8 cellular contexts compared by ENCODE assay signal in the genomic region with DNA sequence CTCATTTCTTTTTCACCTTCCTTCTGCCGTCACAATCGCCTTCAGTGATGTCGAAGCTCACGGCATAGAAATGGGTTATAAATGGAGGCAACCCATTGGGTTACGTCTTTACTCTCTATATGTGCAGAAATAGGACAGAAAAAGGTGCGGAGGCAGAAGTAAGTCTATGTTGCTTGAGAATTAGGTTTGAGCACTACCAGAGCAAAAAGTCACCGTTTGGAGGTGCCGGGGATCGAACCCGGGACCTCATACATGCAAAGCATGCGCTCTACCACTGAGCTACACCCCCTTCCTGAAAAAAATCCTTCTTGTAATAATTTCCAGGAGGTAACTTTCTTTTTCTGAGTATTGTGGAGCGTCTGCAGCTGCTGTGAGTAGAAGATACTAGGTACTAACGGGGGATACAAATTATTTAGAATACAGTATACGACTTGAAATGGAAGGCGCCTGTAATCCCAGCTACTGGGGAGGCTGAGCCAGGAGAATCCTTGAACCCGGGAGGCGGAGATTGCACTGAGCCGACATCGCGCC.
DNase-seq lines count a peak whose midpoint lies in the region; ATAC-seq, FAIRE-seq and TF ChIP-seq lines count a peak whose summit lies in the region.

No MANE protein-coding gene starts in this region.

- peaks cover 3% of the 10 kb centered on the region for H3K27me3 Mint-ChIP-seq in Caco-2 (ENCODE audit: insufficient read depth, unreplicated experiment)

- CTCF ChIA-PET in Caco-2 (lab: Charles Lee) (no interaction called here), endothelial cell of umbilical vein (lab: Charles Lee) (interaction anchor here (1.6 kb wide), 1 partner anchor 227 kb away, joined by 4 read pairs; no protein-coding TSS in a partner anchor)

- peak overlapping the region; percentile 56 for H3K4me2 ChIP-seq in endothelial cell of umbilical vein (ENCODE audit: insufficient read depth, low read length)

- TF ChIP-seq EP300 in sigmoid colon (IDR thresholded peaks at IDR 0.05) (no peak), tibial nerve (IDR thresholded peaks at IDR 0.05) (no peak)

- H3K27me3 ChIP-seq in Caco-2 (replicated peaks; ENCODE audit: control insufficient read depth, insufficient read depth, low read length) (no peaks in the 10 kb centered on the region), endothelial cell of umbilical vein (ENCODE audit: control insufficient read depth in 2 of 2, insufficient read depth in 2 of 2, low read length in 2 of 2) (peaks cover 37 to 56% of the 10 kb centered on the region in 2 experiments), rectal smooth muscle tissue (ENCODE audit: control insufficient read depth, insufficient read depth, low read length) (peaks cover 25% of the 10 kb centered on the region), sigmoid colon (peaks cover 22 to 100% (median 91%) of the 10 kb centered on the region in 3 donors), tibial nerve (peaks cover 0 to 99% of the 10 kb centered on the region in 2 donors)

- no peaks in the 10 kb centered on the region for H3K9me1 ChIP-seq in endothelial cell of umbilical vein (replicated peaks; ENCODE audit: control insufficient read depth, extremely low read depth, insufficient read depth, low read length)

- dilution Hi-C loops in endothelial cell of umbilical vein (cut with MboI; ENCODE audit: extremely low pct_ligation_motif_present, low sequenced_read_pairs) = no loop called here

- intact Hi-C loops in Caco-2 (cut with micrococcal nuclease; ENCODE audit: unreplicated experiment) (loop anchor here (5.0 kb wide), 2 partner anchors 62 to 193 kb away; no protein-coding TSS in a partner anchor), endothelial cell of umbilical vein (cut with micrococcal nuclease) (loop anchor here (2.0 to 5.0 kb wide), 3 partner anchors 49 to 193 kb away; no protein-coding TSS in a partner anchor), sigmoid colon (cut with DNase I) (no loop called here)

- H3K9me3 ChIP-seq in Caco-2 (no peaks in the 10 kb centered on the region), endothelial cell of umbilical vein (replicated peaks; ENCODE audit: control insufficient read depth, insufficient read depth, low read length) (no peaks in the 10 kb centered on the region), sigmoid colon (peaks cover 0 to 9% (median 4%) of the 10 kb centered on the region in 4 donors), tibial nerve (peaks cover 0 to 17% (median 0%) of the 10 kb centered on the region in 4 donors)

- peak overlapping the region; percentile 92 for H3K27ac Mint-ChIP-seq in Caco-2 (ENCODE audit: unreplicated experiment)

- TF ChIP-seq CTCF in Caco-2 (IDR thresholded peaks at IDR 0.05; ENCODE audit: insufficient read depth in 1 of 2, low read depth in 1 of 2, low read length in 1 of 2, severe bottlenecking in 1 of 2, unreplicated experiment in 1 of 2) (no peak), endothelial cell of umbilical vein (IDR thresholded peaks at IDR 0.05; ENCODE audit: extremely low read depth in 1 of 2, insufficient read depth in 1 of 2, low read depth in 1 of 2, low read length in 2 of 2) (no peak), sigmoid colon (IDR thresholded peaks at IDR 0.05) (no peak), tibial nerve (IDR thresholded peaks at IDR 0.05) (no peak)

- 11 to 16% methylated on average over 20 of the region's 20 CpGs for WGBS in sigmoid colon, 2 donors
- 8 to 13% methylated on average over 20 of the region's 20 CpGs for WGBS in tibial nerve, 2 donors

- H3K79me2 ChIP-seq in endothelial cell of umbilical vein (ENCODE audit: control insufficient read depth, insufficient read depth, low read length) = no peaks in the 10 kb centered on the region

- BruUV-seq in Caco-2 (replicated peaks; lab: Mats Ljungman, UMichigan) (no TSS peak), endothelial cell of umbilical vein (replicated peaks; lab: Mats Ljungman, UMichigan) (no TSS peak)

- FAIRE-seq in endothelial cell of umbilical vein (lab: Jason Lieb, UNC) = peak; percentile 88

- H3K9me3 Mint-ChIP-seq in Caco-2 (ENCODE audit: unreplicated experiment) = no peaks in the 10 kb centered on the region

- TF ChIP-seq POLR2A in endothelial cell of umbilical vein (IDR thresholded peaks at IDR 0.05; ENCODE audit: low read depth, low read length) (no peak), sigmoid colon (IDR thresholded peaks at IDR 0.05) (no peak), tibial nerve (IDR thresholded peaks at IDR 0.05) (no peak)

- H3K4me3 Mint-ChIP-seq in Caco-2 (ENCODE audit: unreplicated experiment) = peak overlapping the region; percentile 82

- H3K4me1 ChIP-seq in Caco-2 (peaks cover 4% of the 10 kb centered on the region; the same call in 1 of the 2 replicates), endothelial cell of umbilical vein (ENCODE audit: control insufficient read depth, extremely low read depth, insufficient read depth, low read length) (peaks cover under 1% of the 10 kb centered on the region), rectal smooth muscle tissue (ENCODE audit: control insufficient read depth, insufficient read depth, low read length) (no peaks in the 10 kb centered on the region), sigmoid colon (peaks cover 0 to 12% (median 2%) of the 10 kb centered on the region in 4 donors), tibial nerve (peaks cover 0 to 27% (median 2%) of the 10 kb centered on the region in 4 donors)

- DNase-seq in Caco-2 (peak; percentile 45 to 71), HS-27A (ENCODE audit: low read depth) (peak; percentile 66), SK-N-DZ (ENCODE audit: low spot score) (peak; percentile 29), endothelial cell of umbilical vein (ENCODE audit: low read depth, low spot score) (peak; percentile 49), sigmoid colon (no peak), tibial nerve (ENCODE audit: low spot score in 2 of 2) (no peak)

- H3K9ac ChIP-seq in endothelial cell of umbilical vein (replicated peaks; ENCODE audit: extremely low read depth, insufficient read depth, low read length) (no peak overlapping the region), rectal smooth muscle tissue (ENCODE audit: low read length) (no peak overlapping the region)

- H3K36me3 Mint-ChIP-seq in Caco-2 (ENCODE audit: insufficient read depth, unreplicated experiment) = peaks cover 21% of the 10 kb centered on the region

- peak overlapping the region; percentile 26 for H2AFZ ChIP-seq in endothelial cell of umbilical vein (ENCODE audit: low read depth, low read length)

- ATAC-seq in HG03139 (IDR thresholded peaks at IDR 0.05; ENCODE audit: unreplicated experiment) = no peak

- H3K4me1 Mint-ChIP-seq in Caco-2 (ENCODE audit: low read depth, unreplicated experiment) = peaks cover 27% of the 10 kb centered on the region

- peak overlapping the region; percentile 34 for H3K4me3 ChIP-seq in Caco-2 (ENCODE audit: low read depth, low read length)
- H3K4me3 ChIP-seq in endothelial cell of umbilical vein (replicated peaks in 1 of 3; ENCODE audit: insufficient read depth in 1 of 3, low read depth in 1 of 3, low read length in 3 of 3) = peak overlapping the region; percentile 5 to 65 (median 57)
- H3K4me3 ChIP-seq in rectal smooth muscle tissue (ENCODE audit: low read length) = peak overlapping the region; percentile 27
- peak overlapping the region in 1 of 4 donors; percentile 3 for H3K4me3 ChIP-seq in sigmoid colon
- peak overlapping the region in 1 of 4 donors; percentile 35 for H3K4me3 ChIP-seq in tibial nerve

- H3K27ac ChIP-seq in endothelial cell of umbilical vein (ENCODE audit: insufficient read depth, low read depth, low read length) = no peak overlapping the region
- no peak overlapping the region for H3K27ac ChIP-seq in rectal smooth muscle tissue (ENCODE audit: low read depth, low read length)
- H3K27ac ChIP-seq in sigmoid colon = no peak overlapping the region
- H3K27ac ChIP-seq in tibial nerve = no peak overlapping the region

- H3K36me3 ChIP-seq in Caco-2 (ENCODE audit: control insufficient read depth, insufficient read depth, low read length) = no peaks in the 10 kb centered on the region
- no peaks in the 10 kb centered on the region for H3K36me3 ChIP-seq in endothelial cell of umbilical vein (ENCODE audit: control insufficient read depth in 2 of 2, extremely low read depth in 1 of 2, insufficient read depth in 2 of 2, low read length in 2 of 2)
- no peaks in the 10 kb centered on the region for H3K36me3 ChIP-seq in rectal smooth muscle tissue (ENCODE audit: control insufficient read depth, insufficient read depth, low read length)
- H3K36me3 ChIP-seq in sigmoid colon = no peaks in the 10 kb centered on the region
- H3K36me3 ChIP-seq in tibial nerve = no peaks in the 10 kb centered on the region

- no peaks in the 10 kb centered on the region for H4K20me1 ChIP-seq in endothelial cell of umbilical vein (replicated peaks; ENCODE audit: control insufficient read depth, extremely low read depth, insufficient read depth, low read length)

- POLR2A ChIA-PET in Caco-2 (lab: Charles Lee) = no interaction called here
- POLR2A ChIA-PET in endothelial cell of umbilical vein (lab: Charles Lee) = interaction anchor here (0.8 kb wide), 1 partner anchor 86 kb away, joined by 9 read pairs; no protein-coding TSS in a partner anchor

TF ChIP-seq in endothelial cell of umbilical vein, 7 proteins besides CTCF, POLR2A, EP300 and RAD21:
- peak; percentile 30 for TF ChIP-seq EZH2 (IDR thresholded peaks at IDR 0.05; ENCODE audit: borderline replicate concordance, low read depth, low read length, severe bottlenecking)
- TF ChIP-seq, protein P1, sequence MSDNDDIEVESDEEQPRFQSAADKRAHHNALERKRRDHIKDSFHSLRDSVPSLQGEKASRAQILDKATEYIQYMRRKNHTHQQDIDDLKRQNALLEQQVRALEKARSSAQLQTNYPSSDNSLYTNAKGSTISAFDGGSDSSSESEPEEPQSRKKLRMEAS (IDR thresholded peaks at IDR 0.05; ENCODE audit: insufficient read depth, insufficient read length) = no peak

Comparison
In these comparisons a context has a peak if more than half of its experiments do, and no peak if none do; other contexts are left out.
1. DNase-seq: peak in Caco-2 (2 of 2), HS-27A (single experiment), SK-N-DZ (single experiment) and endothelial cell of umbilical vein (single experiment); none in sigmoid colon (single experiment) and tibial nerve (0 of 2).